Comparison of ENCODE assay signal across 13 cellular contexts in genomic region chrX:53882331-53882730, GRCh38.
DNase-seq lines count a peak whose midpoint lies in the region; ATAC-seq and TF ChIP-seq lines count a peak whose summit lies in the region.
"Had no signal": no experiment of that assay in that cellular context is flagged by ENCODE, and none has a peak within 500 bp of the region (broad histone marks: within the 10 kb centered on the region; RNA-seq: fewer than 3 reads in every experiment).

No MANE protein-coding gene starts in this region.

- H2AFZ ChIP-seq in hepatocyte, result no peak overlapping the region

- no peaks in the 10 kb centered on the region for H3K79me2 ChIP-seq in hepatocyte

- peak overlapping the region; percentile 69 for H3K27ac ChIP-seq in hepatocyte
- no peak overlapping the region for H3K27ac ChIP-seq in upper lobe of right lung
- no peak overlapping the region for H3K27ac ChIP-seq in gastroesophageal sphincter
- H3K27ac ChIP-seq in A673 (ENCODE audit: low read depth, low read length, poor library complexity, severe bottlenecking), result no peak overlapping the region
- H3K27ac ChIP-seq: lower lobe of right lung had no signal

- H3K4me3 ChIP-seq in hepatocyte (no peak overlapping the region), upper lobe of right lung (no peak overlapping the region), gastroesophageal sphincter (no peak overlapping the region), A673 (ENCODE audit: low read depth, low read length, poor library complexity, severe bottlenecking) (no peak overlapping the region)
- H3K4me3 ChIP-seq: lower lobe of right lung had no signal

- peak overlapping the region; percentile 42; the same call in 1 of the 2 replicates for H3K27ac Mint-ChIP-seq in WTC11
- H3K27ac Mint-ChIP-seq: activated CD4-positive, alpha-beta T cell treated with anti-CD3 and anti-CD28 coated beads for 36 hours had no signal

- 52% methylated on average over 6 of the region's 6 CpGs for WGBS in hepatocyte (ENCODE audit: low lambda C conversion rate, missing lambda C conversion rate)
- WGBS in gastroesophageal sphincter (ENCODE audit: low coverage in 1 of 2), 2 donors, result 30 to 66% methylated on average over 3 to 5 of the region's 6 CpGs

- no peaks in the 10 kb centered on the region for H3K9me2 ChIP-seq in hepatocyte (replicated peaks; ENCODE audit: insufficient read depth)

- no peak overlapping the region for H3K4me3 Mint-ChIP-seq in WTC11
- H3K4me3 Mint-ChIP-seq: activated CD4-positive, alpha-beta T cell treated with anti-CD3 and anti-CD28 coated beads for 36 hours had no signal

- no peaks in the 10 kb centered on the region for H3K4me1 Mint-ChIP-seq in WTC11
- H3K4me1 Mint-ChIP-seq: activated CD4-positive, alpha-beta T cell treated with anti-CD3 and anti-CD28 coated beads for 36 hours had no signal

- intact Hi-C loops in upper lobe of right lung (cut with DNase I), result no loop called here
- intact Hi-C loops in A673 (cut with micrococcal nuclease; ENCODE audit: unreplicated experiment), result no loop called here

- H3K36me3 ChIP-seq in hepatocyte (replicated peaks; ENCODE audit: insufficient read depth, low read depth), result no peaks in the 10 kb centered on the region
- no peaks in the 10 kb centered on the region for H3K36me3 ChIP-seq in upper lobe of right lung
- H3K36me3 ChIP-seq in gastroesophageal sphincter, result no peaks in the 10 kb centered on the region
- no peaks in the 10 kb centered on the region for H3K36me3 ChIP-seq in A673 (ENCODE audit: insufficient read depth, low read length, poor library complexity, severe bottlenecking)
- H3K36me3 ChIP-seq: lower lobe of right lung had no signal

- DNase-seq in HK-2 (ENCODE audit: unreplicated experiment), result peak; percentile 39
- DNase-seq in WTC11 (ENCODE audit: low spot score), result no peak
- peak; percentile 54 for DNase-seq in hepatocyte (ENCODE audit: low spot score)
- no peak for DNase-seq in upper lobe of right lung
- no peak for DNase-seq in T-helper 2 cell
- DNase-seq in A673 (ENCODE audit: low spot score), result no peak
- DNase-seq: activated CD4-positive, alpha-beta T cell treated with anti-CD3 and anti-CD28 coated beads for 36 hours; caudate nucleus; foreskin melanocyte; lower lobe of right lung; NCI-H1417; SW 1271 had no signal

- peak overlapping the region; percentile 46 for H3K4me2 ChIP-seq in hepatocyte

- BruUV-seq in A673 (replicated peaks; lab: Mats Ljungman, UMichigan), result no TSS peak

- no peaks in the 10 kb centered on the region for H3K27me3 Mint-ChIP-seq in WTC11 (ENCODE audit: low read depth)

- TF ChIP-seq CTCF in WTC11 (IDR thresholded peaks at IDR 0.05) (no peak), hepatocyte (IDR thresholded peaks at IDR 0.05; ENCODE audit: poor library complexity) (no peak), upper lobe of right lung (IDR thresholded peaks at IDR 0.05) (no peak), gastroesophageal sphincter (IDR thresholded peaks at IDR 0.05) (no peak), A673 (conservative IDR thresholded peaks at IDR 0.05; ENCODE audit: low read depth, low read length) (no peak)

- no peaks in the 10 kb centered on the region for H4K20me1 ChIP-seq in hepatocyte (ENCODE audit: insufficient read depth, poor library complexity, severe bottlenecking)

- peaks cover 6% of the 10 kb centered on the region for H3K4me1 ChIP-seq in hepatocyte (ENCODE audit: insufficient read depth)
- no peaks in the 10 kb centered on the region for H3K4me1 ChIP-seq in upper lobe of right lung
- H3K4me1 ChIP-seq in gastroesophageal sphincter, result no peaks in the 10 kb centered on the region
- H3K4me1 ChIP-seq in A673 (ENCODE audit: insufficient read depth, low read length, poor library complexity, severe bottlenecking), result no peaks in the 10 kb centered on the region
- H3K4me1 ChIP-seq: lower lobe of right lung had no signal

- no peaks in the 10 kb centered on the region for H3K36me3 Mint-ChIP-seq in WTC11

- no peaks in the 10 kb centered on the region for H3K9me3 ChIP-seq in hepatocyte (ENCODE audit: low read depth)
- no peaks in the 10 kb centered on the region for H3K9me3 ChIP-seq in upper lobe of right lung
- H3K9me3 ChIP-seq in gastroesophageal sphincter, result no peaks in the 10 kb centered on the region
- no peaks in the 10 kb centered on the region for H3K9me3 ChIP-seq in A673 (ENCODE audit: low read depth, low read length, poor library complexity, severe bottlenecking)
- H3K9me3 ChIP-seq: lower lobe of right lung had no signal

- H3K27me3 ChIP-seq in hepatocyte (no peaks in the 10 kb centered on the region), upper lobe of right lung (no peaks in the 10 kb centered on the region), gastroesophageal sphincter (no peaks in the 10 kb centered on the region), A673 (replicated peaks; ENCODE audit: insufficient read depth, low read depth, low read length, poor library complexity) (no peaks in the 10 kb centered on the region)

- CTCF ChIA-PET in WTC11 (lab: Charles Lee), result no interaction called here
- CTCF ChIA-PET in A673 (lab: Charles Lee), result no interaction called here

- TF ChIP-seq EP300 in gastroesophageal sphincter (IDR thresholded peaks at IDR 0.05), result no peak

- H3K9me3 Mint-ChIP-seq in WTC11, result peaks cover 17% of the 10 kb centered on the region

- no peak for ATAC-seq in WTC11
- peak; percentile 73 for ATAC-seq in upper lobe of right lung
- ATAC-seq in gastroesophageal sphincter, result no peak
- ATAC-seq: activated CD4-positive, alpha-beta T cell treated with anti-CD3 and anti-CD28 coated beads for 36 hours had no signal

- TF ChIP-seq POLR2A in gastroesophageal sphincter (IDR thresholded peaks at IDR 0.05), result no peak

- POLR2A ChIA-PET in WTC11 (lab: Charles Lee), result no interaction called here
- POLR2A ChIA-PET in A673 (lab: Charles Lee; ENCODE audit: low non-redundant PET), result no interaction called here

TF ChIP-seq in WTC11, 78 proteins besides CTCF, POLR2A, EP300 and RAD21:
- TF ChIP-seq GABPB1 (CRISPR knock-in tag; IDR thresholded peaks at IDR 0.05), result peak; percentile 56
- no peak for TF ChIP-seq ZNF232 (CRISPR knock-in tag; IDR thresholded peaks at IDR 0.05)

Comparison
In these comparisons a context has a peak if more than half of its experiments do, and no peak if none do; other contexts are left out.
1. DNase-seq: peak in HK-2 (single experiment) and hepatocyte (single experiment); none in WTC11 (single experiment), upper lobe of right lung (single experiment), T-helper 2 cell (0 of 5) and A673 (single experiment).